Comparison of ENCODE assay signal across 8 cellular contexts in genomic region chr2:44249269-44249668, GRCh38. TPM values are rescaled to one million over a fixed set of nuclear protein-coding genes. Genes with fewer than 3 reads are reported as not detected.
"Had no signal": no experiment of that assay in that cellular context is flagged by ENCODE, and none has a peak within 500 bp of the region (broad histone marks: within the 10 kb centered on the region; RNA-seq: fewer than 3 reads in every experiment).

No MANE protein-coding gene starts in this region.

RNA-seq across cellular contexts. Expression of gene SLC3A1, which starts 26.0 kb away (rescaled TPM):
- total RNA-seq: dermis microvascular lymphatic vessel endothelial cell, esophagus mucosa, glomerular endothelial cell, left lung, left ventricle myocardium superior, lower lobe of right lung, lung microvascular endothelial cell, myocyte had no signal
